Comparison of ENCODE assay signal across 8 cellular contexts in genomic region chr6:163460307-163460782, GRCh38. TPM values are rescaled to one million over a fixed set of nuclear protein-coding genes. Genes with fewer than 3 reads are reported as not detected.
A peak's percentile ranks its signal among the peaks of the same experiment; 100 is the strongest.
DNase-seq lines count a peak whose midpoint lies in the region; ATAC-seq, FAIRE-seq and TF ChIP-seq lines count a peak whose summit lies in the region.

No MANE protein-coding gene starts in this region.

- H3K9ac ChIP-seq in BLaER1: peak overlapping the region; percentile 9; the same call in 1 of the 2 replicates

- no peaks in the 10 kb centered on the region for H3K27me3 Mint-ChIP-seq in activated T-helper 17 cell treated with anti-CD3 and anti-CD28 coated beads, Interleukin-2, amount 50 U/mL, for 72 hours

- peaks cover 64% of the 10 kb centered on the region for H3K4me1 Mint-ChIP-seq in activated T-helper 17 cell treated with anti-CD3 and anti-CD28 coated beads, Interleukin-2, amount 50 U/mL, for 72 hours

- H3K9me3 ChIP-seq in BLaER1 (peaks cover 10% of the 10 kb centered on the region), thoracic aorta (no peaks in the 10 kb centered on the region)

- H3K36me3 Mint-ChIP-seq in activated T-helper 17 cell treated with anti-CD3 and anti-CD28 coated beads, Interleukin-2, amount 50 U/mL, for 72 hours (ENCODE audit: low read depth): peaks cover 17% of the 10 kb centered on the region

- H3K27ac ChIP-seq in BLaER1 (peak overlapping the region; percentile 8; the same call in 1 of the 2 replicates), thoracic aorta (no peak overlapping the region)

- no peaks in the 10 kb centered on the region for H3K9me3 Mint-ChIP-seq in activated T-helper 17 cell treated with anti-CD3 and anti-CD28 coated beads, Interleukin-2, amount 50 U/mL, for 72 hours

- FAIRE-seq in GM19239 (lab: Jason Lieb, UNC): peak; percentile 95

- peaks cover 39% of the 10 kb centered on the region for H4K20me1 ChIP-seq in BLaER1

- no peak for TF ChIP-seq CTCF in thoracic aorta (IDR thresholded peaks at IDR 0.05)

- peaks cover 56% of the 10 kb centered on the region for H3K36me3 ChIP-seq in BLaER1
- H3K36me3 ChIP-seq in thoracic aorta: no peaks in the 10 kb centered on the region

- peak overlapping the region; percentile 84 for H3K4me3 Mint-ChIP-seq in activated T-helper 17 cell treated with anti-CD3 and anti-CD28 coated beads, Interleukin-2, amount 50 U/mL, for 72 hours

- H3K4me3 ChIP-seq in BLaER1 (peak overlapping the region; percentile 43), thoracic aorta (peak overlapping the region; percentile 63)

- H3K4me1 ChIP-seq in BLaER1 (peaks cover 15% of the 10 kb centered on the region), thoracic aorta (ENCODE audit: control insufficient read depth in 1 of 2, low read depth in 2 of 2) (peaks cover 31 to 52% of the 10 kb centered on the region in 2 donors)

- ATAC-seq in HG03175 (IDR thresholded peaks at IDR 0.05; ENCODE audit: unreplicated experiment) (peak; percentile 90), thoracic aorta (ENCODE audit: insufficient number of reproducible peaks, low FRiP score, low read depth) (no peak)
- peak; percentile 81 for ATAC-seq in activated T-helper 17 cell treated with anti-CD3 and anti-CD28 coated beads, Interleukin-2, amount 50 U/mL, for 72 hours (replicated peaks)

- H3K27me3 ChIP-seq in BLaER1: no peaks in the 10 kb centered on the region
- no peaks in the 10 kb centered on the region for H3K27me3 ChIP-seq in thoracic aorta (replicated peaks; ENCODE audit: insufficient read depth)

- peak overlapping the region; percentile 94 for H3K27ac Mint-ChIP-seq in activated T-helper 17 cell treated with anti-CD3 and anti-CD28 coated beads, Interleukin-2, amount 50 U/mL, for 72 hours

- DNase-seq in GM19239 (ENCODE audit: insufficient read length, low spot score) (peak; percentile 15), hepatic stellate cell (ENCODE audit: low spot score) (peak; percentile 10), thoracic aorta (ENCODE audit: low spot score) (no peak), cortex of kidney (lab: John Stamatoyannopoulos, UW) (no peak), amniotic stem cell (lab: John Stamatoyannopoulos, UW) (no peak)

- peak overlapping the region; percentile 60 for H3K4me2 ChIP-seq in BLaER1

RNA-seq across cellular contexts. Expression of gene QKI, which starts 45.8 kb away (rescaled TPM):
- total RNA-seq in activated T-helper 17 cell treated with anti-CD3 and anti-CD28 coated beads, Interleukin-2, amount 50 U/mL, for 72 hours: 10 to 100 TPM; 41.3 to 49.0 TPM
- 100 to 1,000 TPM; 127 to 192 TPM for total RNA-seq in thoracic aorta

Comparison
In these comparisons a context has a peak if more than half of its experiments do, and no peak if none do; other contexts are left out.
1. DNase-seq: peak in GM19239 (single experiment) and hepatic stellate cell (single experiment); none in thoracic aorta (single experiment), cortex of kidney (single experiment) and amniotic stem cell (single experiment).